ENCODE assay signal across 20 cellular contexts in genomic region chr1:92380867-92381266, GRCh38.
"Had no signal": no experiment of that assay in that cellular context is flagged by ENCODE, and none has a peak within 500 bp of the region (broad histone marks: within the 10 kb centered on the region; RNA-seq: fewer than 3 reads in every experiment).

No MANE protein-coding gene starts in this region.

- H3K9ac ChIP-seq: neural progenitor cell had no signal

- DNase-seq: effector CD4-positive, alpha-beta T cell; endodermal cell; heart left ventricle; hippocampal formation; kidney glomerular epithelial cell; mammary epithelial cell; midbrain; nucleus accumbens; ovary; right cardiac atrium; small intestine; stimulated activated CD4-positive, alpha-beta T cell treated with anti-CD3 and anti-CD28 coated beads, Interleukin-12 subunit alpha, Interleukin-12 subunit beta, amount 100 ng/mL, for 4 hours; stimulated activated naive CD4-positive, alpha-beta T cell; stomach; trophoblast cell had no signal

- H3K4me1 ChIP-seq: neural progenitor cell, stomach had no signal

- FAIRE-seq: frontal cortex, islet of Langerhans, small intestine had no signal

- H3K27me3 ChIP-seq: heart left ventricle, neural progenitor cell, ovary, stomach had no signal

- H3K36me3 ChIP-seq: neural progenitor cell, ovary had no signal

- ATAC-seq: heart left ventricle; natural killer cell treated with Interleukin-12 subunit alpha and Interleukin-12 subunit beta and Interleukin-15 and Interleukin-18, amount 100 ng/mL, for 72 hours; right cardiac atrium had no signal

- H2AFZ ChIP-seq: neural progenitor cell had no signal

- H3K4me2 ChIP-seq: neural progenitor cell had no signal

- H3K4me3 ChIP-seq: coronary artery, heart left ventricle, neural progenitor cell, ovary, stomach had no signal

- H3K27ac ChIP-seq: coronary artery, heart left ventricle, neural progenitor cell, ovary, stomach had no signal
